8 cellular contexts compared by ENCODE assay signal in the genomic region with DNA sequence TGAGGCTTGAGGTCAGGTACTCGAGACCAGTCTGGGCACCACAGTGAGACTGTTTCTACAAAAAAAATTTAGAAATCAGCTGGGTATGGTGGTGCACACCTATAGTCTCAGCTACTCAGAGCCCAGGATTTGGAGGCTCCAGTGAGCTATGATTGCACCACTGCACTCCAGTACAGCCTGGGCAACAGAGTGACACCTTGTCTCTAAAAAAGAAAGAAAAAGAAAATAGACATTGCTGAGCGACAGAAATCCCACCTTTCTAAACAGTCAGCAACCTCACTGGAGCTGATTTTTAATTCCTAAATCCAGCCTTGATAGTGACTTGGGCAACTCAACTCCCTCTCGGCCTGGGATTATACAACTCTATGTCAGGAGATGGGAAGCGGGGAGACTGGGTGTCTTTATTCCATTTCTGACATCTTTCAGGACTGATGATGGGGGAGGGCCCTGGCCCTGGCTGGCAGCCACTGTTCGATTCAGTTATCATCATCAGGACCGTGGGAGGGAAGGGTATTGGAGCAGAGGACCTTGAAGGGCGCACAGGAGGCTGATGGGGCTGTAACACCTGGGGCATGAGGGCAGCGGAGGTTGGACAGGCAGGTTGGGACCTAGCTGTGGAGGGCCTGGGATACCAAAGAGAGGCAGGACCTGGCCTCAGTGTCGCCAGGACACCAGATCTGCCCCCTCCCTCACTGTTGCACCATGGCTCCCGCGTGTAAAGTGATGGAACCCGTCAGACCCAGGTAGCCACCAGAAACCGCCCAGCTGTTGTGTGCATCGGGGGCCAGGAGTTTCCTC. TPM values are rescaled to one million over a fixed set of nuclear protein-coding genes. Genes with fewer than 3 reads are reported as not detected.
DNase-seq lines count a peak whose midpoint lies in the region; FAIRE-seq and TF ChIP-seq lines count a peak whose summit lies in the region.

No MANE protein-coding gene starts in this region.

- H3K9ac ChIP-seq in OCI-LY3 (ENCODE audit: low read length) = peak overlapping the region; percentile 74

- no peak for DNase-seq in CD14-positive monocyte (ENCODE audit: low spot score)
- DNase-seq in endothelial cell (ENCODE audit: low spot score) = no peak
- peak; percentile 29 for DNase-seq in osteoblast (ENCODE audit: insufficient read length, low spot score, missing footprints)
- no peak for DNase-seq in mucosa of gallbladder (ENCODE audit: low spot score)
- DNase-seq in DMS79 treated with DMSO at 0.1 percent for 48 hours (lab: John Stamatoyannopoulos, UW) = no peak
- no peak for DNase-seq in NCI-H2081 (lab: John Stamatoyannopoulos, UW)
- DNase-seq in HTR-8/SVneo (ENCODE audit: insufficient read length, low spot score) = no peak

- no peak for TF ChIP-seq CTCF in CD14-positive monocyte (IDR thresholded peaks at IDR 0.05)
- TF ChIP-seq CTCF in OCI-LY3 (IDR thresholded peaks at IDR 0.05; ENCODE audit: low read depth, low read length) = no peak
- no peak for TF ChIP-seq CTCF in endothelial cell (IDR thresholded peaks at IDR 0.05; ENCODE audit: unreplicated experiment)
- TF ChIP-seq CTCF in osteoblast (IDR thresholded peaks at IDR 0.05; ENCODE audit: extremely low read depth, low read depth, low read length) = no peak

- intact Hi-C loops in CD14-positive monocyte (cut with micrococcal nuclease) = loop anchor here in 1 of 2 donors (10.0 kb wide), 1 partner anchor 142 kb away; no protein-coding TSS in a partner anchor

- H3K79me2 ChIP-seq in OCI-LY3 (ENCODE audit: low read length) (no peaks in the 10 kb centered on the region), osteoblast (ENCODE audit: insufficient read depth, low read length) (peaks cover 18% of the 10 kb centered on the region)

- peak overlapping the region; percentile 70 to 97 (median 94) for H3K27ac Mint-ChIP-seq in CD14-positive monocyte
- peak overlapping the region; percentile 93 for H3K27ac Mint-ChIP-seq in endothelial cell (ENCODE audit: unreplicated experiment)

- peak overlapping the region; percentile 98 for H3K4me2 ChIP-seq in OCI-LY3 (ENCODE audit: low read length)
- H3K4me2 ChIP-seq in osteoblast (ENCODE audit: insufficient read depth, low read length) = peak overlapping the region; percentile 90

- H3K9me3 Mint-ChIP-seq in CD14-positive monocyte (peaks cover 0 to 6% (median 0%) of the 10 kb centered on the region in 7 donors), endothelial cell (ENCODE audit: unreplicated experiment) (no peaks in the 10 kb centered on the region)

- H3K4me3 ChIP-seq in OCI-LY3 (ENCODE audit: low read length) = peak overlapping the region; percentile 85
- H3K4me3 ChIP-seq in osteoblast (ENCODE audit: insufficient read depth, low read length) = peak overlapping the region; percentile 85

- H3K27me3 ChIP-seq in OCI-LY3 (ENCODE audit: low read depth, low read length) (no peaks in the 10 kb centered on the region), osteoblast (ENCODE audit: insufficient read depth, low read length) (no peaks in the 10 kb centered on the region)

- H3K27me3 Mint-ChIP-seq in CD14-positive monocyte (ENCODE audit: low read depth in 3 of 3) (no peaks in the 10 kb centered on the region), endothelial cell (ENCODE audit: unreplicated experiment) (peaks cover 3% of the 10 kb centered on the region)

- H3K9me3 ChIP-seq in OCI-LY3 (ENCODE audit: insufficient read depth, low read length) (no peaks in the 10 kb centered on the region), osteoblast (ENCODE audit: low read depth, low read length) (no peaks in the 10 kb centered on the region)

- H3K36me3 ChIP-seq in OCI-LY3 (replicated peaks; ENCODE audit: low read depth, low read length) (peaks cover 3% of the 10 kb centered on the region), osteoblast (ENCODE audit: insufficient read depth, low read length) (peaks cover 7% of the 10 kb centered on the region)

- H2AFZ ChIP-seq in OCI-LY3 (ENCODE audit: low read depth, low read length) (peak overlapping the region; percentile 92), osteoblast (ENCODE audit: low read length) (peak overlapping the region; percentile 95)

- H3K4me3 Mint-ChIP-seq in CD14-positive monocyte (peak overlapping the region; percentile 95 to 99), endothelial cell (ENCODE audit: unreplicated experiment) (peak overlapping the region; percentile 82)

- H3K4me1 Mint-ChIP-seq in CD14-positive monocyte = peaks cover 26% of the 10 kb centered on the region
- peaks cover 23% of the 10 kb centered on the region for H3K4me1 Mint-ChIP-seq in endothelial cell (ENCODE audit: unreplicated experiment)

- H4K20me1 ChIP-seq in OCI-LY3 (ENCODE audit: insufficient read depth, low read length) (no peaks in the 10 kb centered on the region; the same call in 1 of the 2 replicates), osteoblast (ENCODE audit: insufficient read depth, low read length) (peaks cover 6% of the 10 kb centered on the region)

- no peak overlapping the region for H3K27ac ChIP-seq in OCI-LY3 (ENCODE audit: low read length)
- H3K27ac ChIP-seq in osteoblast (ENCODE audit: low read depth, low read length) = peak overlapping the region; percentile 74

- H3K36me3 Mint-ChIP-seq in CD14-positive monocyte = peaks cover 0 to 4% of the 10 kb centered on the region in 2 donors
- H3K36me3 Mint-ChIP-seq in endothelial cell (ENCODE audit: low read depth, unreplicated experiment) = peaks cover 3% of the 10 kb centered on the region

- FAIRE-seq in HTR-8/SVneo (lab: Jason Lieb, UNC) = no peak

- H3K4me1 ChIP-seq in OCI-LY3 (ENCODE audit: low read length) (peaks cover 12% of the 10 kb centered on the region), osteoblast (ENCODE audit: insufficient read depth, low read length) (peaks cover 18% of the 10 kb centered on the region)

RNA-seq across cellular contexts. Expression of a gene that starts 14.7 kb away (rescaled TPM):
- 1 to 10 TPM; 8.3 to 8.9 TPM for polyA plus RNA-seq in CD14-positive monocyte
- 581 TPM for total RNA-seq in endothelial cell (ENCODE audit: unreplicated experiment)
- 67.2 and 72.7 TPM in 2 replicates for total RNA-seq in osteoblast
- total RNA-seq in mucosa of gallbladder = 1,198 TPM

RNA-seq across cellular contexts. Expression of a gene that starts 41.6 kb away (rescaled TPM):
- polyA plus RNA-seq in CD14-positive monocyte = 10 to 100 TPM in 1 of 2 donors, 1 to 10 TPM in 1; 6.9 to 12.2 TPM
- 136 TPM for total RNA-seq in endothelial cell (ENCODE audit: unreplicated experiment)
- 99.9 and 121 TPM in 2 replicates for total RNA-seq in osteoblast
- total RNA-seq in mucosa of gallbladder = 95.4 TPM
